8 cellular contexts compared by ENCODE assay signal in genomic region chr13:99085139-99085845, GRCh38.
DNase-seq lines count a peak whose midpoint lies in the region; ATAC-seq and TF ChIP-seq lines count a peak whose summit lies in the region.

No MANE protein-coding gene starts in this region.

- H2BK5ac ChIP-seq in mesendoderm (ENCODE audit: low read length) = no peak overlapping the region

- H3K4me1 ChIP-seq in Panc1 (ENCODE audit: control insufficient read depth, insufficient read depth, low read length) (peaks cover 9% of the 10 kb centered on the region), mesendoderm (ENCODE audit: control insufficient read depth, low read depth, low read length) (peaks cover 2% of the 10 kb centered on the region)

- H3K9ac ChIP-seq in mesendoderm (ENCODE audit: low read length) = peak overlapping the region; percentile 10

- H3K36me3 ChIP-seq in Panc1 (ENCODE audit: control insufficient read depth, insufficient read depth, low read length) (no peaks in the 10 kb centered on the region), mesendoderm (ENCODE audit: control insufficient read depth, insufficient read depth, low read length) (no peaks in the 10 kb centered on the region)

- in situ Hi-C loops in Panc1 (cut with HindIII; ENCODE audit: low pct_unique_long_range_greater_than_20kb, low sequenced_read_pairs) = no loop called here
- in situ Hi-C loops in ACHN (cut with HindIII; ENCODE audit: low pct_ligation_motif_present, low pct_unique_long_range_greater_than_20kb, low sequenced_read_pairs) = no loop called here

- DNase-seq in AG08395 (ENCODE audit: low spot score) (peak; percentile 5), Panc1 (ENCODE audit: low read depth, low spot score) (no peak), caudate nucleus (lab: John Stamatoyannopoulos, UW) (peak in 7 of 61 donors; percentile 5 to 38 (median 20)), mesendoderm (peak; percentile 40), SIG-M5 (lab: John Stamatoyannopoulos, UW) (no peak), posterior vena cava (ENCODE audit: low spot score) (no peak), ACHN (no peak)

- POLR2A ChIA-PET in Panc1 (lab: Charles Lee) = no interaction called here

- H3K79me2 ChIP-seq in mesendoderm (ENCODE audit: control insufficient read depth, insufficient read depth, low read length) = no peaks in the 10 kb centered on the region

- ATAC-seq in Panc1 (no peak), HG02870 (IDR thresholded peaks at IDR 0.05; ENCODE audit: unreplicated experiment) (no peak)

- H3K23ac ChIP-seq in mesendoderm (ENCODE audit: low read length) = peak overlapping the region; percentile 89

- CTCF ChIA-PET in Panc1 (lab: Charles Lee) = no interaction called here

- H4K8ac ChIP-seq in mesendoderm (ENCODE audit: low read depth, low read length) = no peak overlapping the region

- no peak for TF ChIP-seq CTCF in Panc1 (IDR thresholded peaks at IDR 0.05)

- H3K4ac ChIP-seq in mesendoderm (ENCODE audit: low read depth, low read length) = no peak overlapping the region

- peak overlapping the region; percentile 44 for H3K56ac ChIP-seq in mesendoderm (ENCODE audit: low read length)

- no TSS peak for BruUV-seq in Panc1 (replicated peaks; lab: Mats Ljungman, UMichigan)

- H3K9me3 ChIP-seq in Panc1 (ENCODE audit: control insufficient read depth, insufficient read depth, low read depth, low read length) = no peaks in the 10 kb centered on the region

- H3K4me3 ChIP-seq in Panc1 (ENCODE audit: low read depth in 2 of 2, low read length in 2 of 2) (peak overlapping the region; percentile 56 to 84), mesendoderm (ENCODE audit: low read length) (peak overlapping the region; percentile 30)

- H3K27ac ChIP-seq in Panc1 (ENCODE audit: low read length) (no peak overlapping the region), caudate nucleus (ENCODE audit: low read depth, low read length) (peak overlapping the region; percentile 36), mesendoderm (ENCODE audit: low read depth, low read length) (no peak overlapping the region)

- H2BK15ac ChIP-seq in mesendoderm (replicated peaks; ENCODE audit: low read depth) = no peak overlapping the region

- no peaks in the 10 kb centered on the region for H3K27me3 ChIP-seq in Panc1 (ENCODE audit: control insufficient read depth, insufficient read depth, low read length)
- H3K27me3 ChIP-seq in mesendoderm (ENCODE audit: insufficient read depth, low read length, poor library complexity) = peaks cover 7% of the 10 kb centered on the region

- intact Hi-C loops in Panc1 (cut with micrococcal nuclease; ENCODE audit: unreplicated experiment) = no loop called here
- intact Hi-C loops in posterior vena cava (cut with DNase I) = no loop called here

- no peak overlapping the region for H3K18ac ChIP-seq in mesendoderm (ENCODE audit: low read length)

- no peaks in the 10 kb centered on the region for H3K79me1 ChIP-seq in mesendoderm (ENCODE audit: low read length)

- H2AK5ac ChIP-seq in mesendoderm (ENCODE audit: low read length) = no peak overlapping the region

- peak overlapping the region; percentile 91 for H3K4me2 ChIP-seq in mesendoderm (ENCODE audit: low read length)

- no peak overlapping the region for H2BK120ac ChIP-seq in mesendoderm (ENCODE audit: low read depth, low read length)

- H4K5ac ChIP-seq in mesendoderm (ENCODE audit: low read length) = no peak overlapping the region

- no CpG with 5 or more reads among the region's 29 CpGs for WGBS in mesendoderm (ENCODE audit: extremely low coverage, insufficient coverage, low lambda C conversion rate)

Comparison
In these comparisons a context has a peak if more than half of its experiments do, and no peak if none do; other contexts are left out.
1. DNase-seq: peak in AG08395 (single experiment) and mesendoderm (single experiment); none in Panc1 (single experiment), SIG-M5 (single experiment), posterior vena cava (single experiment) and ACHN (single experiment).